ENCODE assay signal across 17 cellular contexts in genomic region chr14:101195309-101195724, GRCh38.
"Had no signal": no experiment of that assay in that cellular context is flagged by ENCODE, and none has a peak within 500 bp of the region (broad histone marks: within the 10 kb centered on the region; RNA-seq: fewer than 3 reads in every experiment).

No MANE protein-coding gene starts in this region.

- H3K9me3 ChIP-seq: mucosa of descending colon, thoracic aorta, uterus had no signal

- ATAC-seq: left colon; mucosa of descending colon; naive thymus-derived CD8-positive, alpha-beta T cell; stimulated activated naive CD8-positive, alpha-beta T cell treated with anti-CD3 and anti-CD28 coated beads, Interleukin-15, amount 100 ng/mL, for 72 hours had no signal

- H3K27me3 ChIP-seq: uterus had no signal

- H3K36me3 ChIP-seq: thoracic aorta, uterus had no signal

- H3K4me1 ChIP-seq: uterus had no signal

- H3K4me3 ChIP-seq: mucosa of descending colon, thoracic aorta, uterus had no signal

- DNase-seq: activated CD4-positive, alpha-beta T cell treated with anti-CD3 and anti-CD28 coated beads for 1 hour; activated CD4-positive, alpha-beta T cell treated with anti-CD3 and anti-CD28 coated beads, Interleukin-2, amount 50 U/mL, for 48 hours; activated naive CD4-positive, alpha-beta T cell treated with anti-CD3 and anti-CD28 coated beads for 36 hours; central memory CD4-positive, alpha-beta T cell; cortex of kidney; effector memory CD4-positive, alpha-beta T cell; hypothalamus; left colon; mammary epithelial cell; mucosa of descending colon; stimulated activated CD4-positive, alpha-beta T cell treated with anti-CD3 and anti-CD28 coated beads, Interleukin-4, amount 100 ng/mL, for 4 hours; stimulated activated naive CD8-positive, alpha-beta T cell treated with anti-CD3 and anti-CD28 coated beads, Interleukin-15, amount 100 ng/mL, for 72 hours; T-helper 9 cell had no signal

- H3K27ac ChIP-seq: epithelial cell of prostate, thoracic aorta had no signal
